22 cellular contexts compared by ENCODE assay signal in the genomic region with DNA sequence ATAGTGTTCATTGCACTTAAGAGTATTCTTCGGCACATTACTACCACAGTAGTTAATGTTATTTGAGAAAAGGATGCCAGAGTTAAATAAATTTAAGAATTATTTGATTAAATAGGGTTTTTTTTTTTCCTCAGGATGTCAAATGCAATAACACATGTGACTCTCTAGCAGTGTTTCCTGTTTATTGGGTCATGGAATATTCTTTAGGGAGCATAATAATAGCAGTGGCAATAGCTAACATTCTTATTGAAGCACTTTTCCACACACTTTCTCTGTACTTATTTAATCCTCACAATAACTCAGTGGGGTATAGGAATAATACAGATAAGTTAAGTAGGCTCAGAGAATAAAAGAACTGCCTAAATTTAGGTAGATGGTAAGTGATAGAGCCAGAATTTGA. TPM values are rescaled to one million over a fixed set of nuclear protein-coding genes. Genes with fewer than 3 reads are reported as not detected.
DNase-seq lines count a peak whose midpoint lies in the region; TF ChIP-seq lines count a peak whose summit lies in the region.
"Had no signal": no experiment of that assay in that cellular context is flagged by ENCODE, and none has a peak within 500 bp of the region (broad histone marks: within the 10 kb centered on the region; RNA-seq: fewer than 3 reads in every experiment).

No MANE protein-coding gene starts in this region.

- H3K4me3 ChIP-seq in left ventricle myocardium inferior, result no peak overlapping the region
- H3K4me3 ChIP-seq in subcutaneous abdominal adipose tissue (ENCODE audit: low read depth in 1 of 5, low read length in 5 of 5), result no peak overlapping the region
- H3K4me3 ChIP-seq in breast epithelium, result no peak overlapping the region
- H3K4me3 ChIP-seq: BLaER1 treated with 17β-estradiol and CSF1 and Interleukin-3, amounts not matched to agents 10 nM and 100 nM; HAP-1 had no signal

- H3K9ac ChIP-seq in subcutaneous abdominal adipose tissue (ENCODE audit: low read length in 5 of 5), result peak overlapping the region in 1 of 5 donors; percentile 11
- H3K9ac ChIP-seq: BLaER1 treated with 17β-estradiol and CSF1 and Interleukin-3, amounts not matched to agents 10 nM and 100 nM had no signal

- no peak for TF ChIP-seq CTCF in left ventricle myocardium inferior (IDR thresholded peaks at IDR 0.05; ENCODE audit: borderline replicate concordance)
- TF ChIP-seq CTCF in breast epithelium (IDR thresholded peaks at IDR 0.05), result no peak

- peak overlapping the region; percentile 21 for H3K27ac ChIP-seq in left ventricle myocardium inferior (replicated peaks)
- H3K27ac ChIP-seq in subcutaneous abdominal adipose tissue (ENCODE audit: low read depth, low read length), result peak overlapping the region; percentile 38
- H3K27ac ChIP-seq in breast epithelium, result no peak overlapping the region
- H3K27ac ChIP-seq: 22Rv1; BLaER1 treated with 17β-estradiol and CSF1 and Interleukin-3, amounts not matched to agents 10 nM and 100 nM had no signal

- TF ChIP-seq POLR2A in breast epithelium (IDR thresholded peaks at IDR 0.05), result no peak

- H3K27me3 ChIP-seq in left ventricle myocardium inferior (ENCODE audit: low read depth) (no peaks in the 10 kb centered on the region), subcutaneous abdominal adipose tissue (ENCODE audit: control insufficient read depth in 5 of 5, insufficient read depth in 4 of 5, low read length in 5 of 5) (no peaks in the 10 kb centered on the region), breast epithelium (no peaks in the 10 kb centered on the region)
- H3K27me3 ChIP-seq: BE2C; BLaER1 treated with 17β-estradiol and CSF1 and Interleukin-3, amounts not matched to agents 10 nM and 100 nM had no signal

- no peak for DNase-seq in left ventricle myocardium inferior
- DNase-seq in cardiac septum (ENCODE audit: low spot score), result no peak
- peak; percentile 12 for DNase-seq in glomerular endothelial cell (ENCODE audit: extremely low read depth, low read depth, low spot score)
- DNase-seq in breast epithelium (ENCODE audit: low spot score in 2 of 2), result no peak
- DNase-seq in LoVo (ENCODE audit: low spot score), result no peak
- DNase-seq: ACHN; AML-193; BE2C; Calu3; CD4-positive, alpha-beta memory T cell; COR-L47; DMS53; DMS79 treated with DMSO at 0.1 percent for 48 hours; GF-D8; GOT3; HFFc6 had no signal

- H3K9me3 ChIP-seq in left ventricle myocardium inferior (replicated peaks), result peaks cover 8% of the 10 kb centered on the region
- no peaks in the 10 kb centered on the region for H3K9me3 ChIP-seq in subcutaneous abdominal adipose tissue (ENCODE audit: control insufficient read depth in 5 of 5, low read length in 5 of 5)
- no peaks in the 10 kb centered on the region for H3K9me3 ChIP-seq in breast epithelium
- H3K9me3 ChIP-seq: BE2C, HAP-1 had no signal

- H3K36me3 ChIP-seq in left ventricle myocardium inferior, result peaks cover 52% of the 10 kb centered on the region
- H3K36me3 ChIP-seq in subcutaneous abdominal adipose tissue (ENCODE audit: control insufficient read depth in 5 of 5, insufficient read depth in 5 of 5, low read length in 5 of 5), result peaks cover 16 to 38% (median 32%) of the 10 kb centered on the region in 5 donors
- no peaks in the 10 kb centered on the region for H3K36me3 ChIP-seq in breast epithelium

- H3K4me1 ChIP-seq in left ventricle myocardium inferior (peaks cover 10% of the 10 kb centered on the region), subcutaneous abdominal adipose tissue (ENCODE audit: control insufficient read depth in 5 of 5, insufficient read depth in 5 of 5, low read length in 5 of 5) (peaks cover 0 to 9% (median 0%) of the 10 kb centered on the region in 5 donors), breast epithelium (no peaks in the 10 kb centered on the region)
- H3K4me1 ChIP-seq: BE2C; BLaER1 treated with 17β-estradiol and CSF1 and Interleukin-3, amounts not matched to agents 10 nM and 100 nM; HAP-1 had no signal

- intact Hi-C loops in left ventricle myocardium inferior (cut with micrococcal nuclease), result no loop called here
- intact Hi-C loops in cardiac septum (cut with DNase I), result no loop called here
- intact Hi-C loops in breast epithelium (cut with DNase I; ENCODE audit: low total_unique reads), result no loop called here

RNA-seq across cellular contexts. Expression of gene SCYL2, which starts 44.3 kb away (rescaled TPM):
- total RNA-seq in left ventricle myocardium inferior (36.2 TPM), cardiac septum (39.3 TPM), glomerular endothelial cell (41.9 and 59.4 TPM in 2 replicates), breast epithelium (10 to 100 TPM; 39.4 to 92.2 (median 53.7) TPM)

RNA-seq across cellular contexts. Expression of gene DEPDC4, which starts 44.4 kb away (rescaled TPM):
- total RNA-seq in left ventricle myocardium inferior, result 0.47 TPM
- 0.62 TPM for total RNA-seq in cardiac septum
- total RNA-seq in glomerular endothelial cell, result 0.15 and 0.41 TPM in 2 replicates
- total RNA-seq in breast epithelium, result 1 to 10 TPM; 1.3 to 2.3 (median 2.0) TPM

RNA-seq across cellular contexts. Expression of gene SLC17A8, which starts 45.6 kb away (rescaled TPM):
- total RNA-seq in left ventricle myocardium inferior, result not detected
- total RNA-seq in cardiac septum, result not detected
- not detected in 2 replicates for total RNA-seq in glomerular endothelial cell
- not detected for total RNA-seq in breast epithelium
- total RNA-seq: Calu3; CD4-positive, alpha-beta memory T cell; Daoy; G401; HFFc6 had no signal

Comparison
In these comparisons a context has a peak if more than half of its experiments do, and no peak if none do; other contexts are left out.
1. H3K27ac ChIP-seq: peak in left ventricle myocardium inferior (single experiment) and subcutaneous abdominal adipose tissue (single experiment); none in breast epithelium (0 of 2).